ENCODE assay signal across 11 cellular contexts in the genomic region with DNA sequence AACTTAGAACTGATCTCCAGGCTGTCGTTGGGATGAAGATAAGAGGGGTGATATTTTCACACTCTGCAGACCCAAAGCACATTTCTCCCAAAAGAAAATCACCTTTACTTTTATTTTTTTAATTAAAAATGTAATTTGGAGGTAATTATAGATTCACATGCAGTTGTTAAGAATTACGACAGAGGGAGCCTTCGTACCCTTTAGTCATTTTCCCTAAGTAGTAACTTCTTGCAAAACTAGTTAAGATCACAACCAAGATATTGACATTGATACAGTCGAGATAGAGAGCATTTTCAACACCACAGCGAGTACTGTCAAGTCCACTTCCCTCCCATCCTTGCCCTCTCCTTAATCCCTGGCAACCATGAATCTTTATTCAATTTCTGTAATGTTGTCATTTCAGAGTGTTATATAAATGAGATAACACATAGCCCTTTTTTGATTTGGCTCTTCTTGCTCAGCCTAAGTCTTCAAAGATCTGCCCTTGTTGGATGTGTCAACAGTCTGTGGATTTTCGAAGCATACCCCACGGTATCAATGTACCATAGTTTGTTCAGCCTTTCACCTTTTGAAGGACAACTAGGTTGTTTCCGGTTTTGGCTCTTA. TPM values are rescaled to one million over a fixed set of nuclear protein-coding genes. Genes with fewer than 3 reads are reported as not detected.
DNase-seq lines count a peak whose midpoint lies in the region; ATAC-seq and TF ChIP-seq lines count a peak whose summit lies in the region.
"Had no signal": no experiment of that assay in that cellular context is flagged by ENCODE, and none has a peak within 500 bp of the region (broad histone marks: within the 10 kb centered on the region; RNA-seq: fewer than 3 reads in every experiment).

No MANE protein-coding gene starts in this region.

- no peak overlapping the region for H3K9ac ChIP-seq in adipocyte (ENCODE audit: low read length)

- ATAC-seq in left lung = peak; percentile 34
- ATAC-seq in activated naive CD4-positive, alpha-beta T cell treated with anti-CD3 and anti-CD28 coated beads, Interleukin-2, amount 50 U/mL, for 72 hours = no peak
- no peak for ATAC-seq in GM21529 (IDR thresholded peaks at IDR 0.05; ENCODE audit: unreplicated experiment)
- no peak for ATAC-seq in HG03565 (IDR thresholded peaks at IDR 0.05; ENCODE audit: unreplicated experiment)
- ATAC-seq: body of pancreas; naive thymus-derived CD8-positive, alpha-beta T cell had no signal

- no peaks in the 10 kb centered on the region for H3K4me1 Mint-ChIP-seq in CD14-positive monocyte
- H3K4me1 Mint-ChIP-seq: naive thymus-derived CD8-positive, alpha-beta T cell had no signal

- no peaks in the 10 kb centered on the region for H3K9me3 Mint-ChIP-seq in CD14-positive monocyte
- H3K9me3 Mint-ChIP-seq in activated naive CD4-positive, alpha-beta T cell treated with anti-CD3 and anti-CD28 coated beads, Interleukin-2, amount 50 U/mL, for 72 hours = no peaks in the 10 kb centered on the region
- H3K9me3 Mint-ChIP-seq: naive thymus-derived CD8-positive, alpha-beta T cell had no signal

- H3K27me3 ChIP-seq in adipocyte (replicated peaks; ENCODE audit: control insufficient read depth, insufficient read depth, low read length) (peaks cover 6% of the 10 kb centered on the region), left lung (peaks cover 0 to 4% of the 10 kb centered on the region in 2 donors)
- H3K27me3 ChIP-seq: body of pancreas had no signal

- H3K27ac ChIP-seq in left lung = no peak overlapping the region
- H3K27ac ChIP-seq: body of pancreas had no signal

- TF ChIP-seq EP300 in Ishikawa (IDR thresholded peaks at IDR 0.05; ENCODE audit: borderline replicate concordance) = no peak

- no peak for DNase-seq in CD14-positive monocyte (ENCODE audit: low spot score)
- DNase-seq in adipocyte (ENCODE audit: low read depth) = peak; percentile 81
- DNase-seq in left lung = no peak
- no peak for DNase-seq in activated naive CD4-positive, alpha-beta T cell treated with anti-CD3 and anti-CD28 coated beads, Interleukin-2, amount 50 U/mL, for 72 hours (ENCODE audit: low spot score in 2 of 2)
- DNase-seq in KG1 (lab: John Stamatoyannopoulos, UW) = no peak
- DNase-seq: body of pancreas, Right ventricle myocardium superior had no signal

- TF ChIP-seq CTCF in CD14-positive monocyte (IDR thresholded peaks at IDR 0.05) (peak; percentile 35), left lung (IDR thresholded peaks at IDR 0.05) (peak in 1 of 2 donors; percentile 26)

- H3K27me3 Mint-ChIP-seq in CD14-positive monocyte (ENCODE audit: low read depth in 3 of 3) = peaks cover 2 to 11% (median 3%) of the 10 kb centered on the region in 3 donors

- H3K9me3 ChIP-seq in adipocyte (ENCODE audit: control insufficient read depth, low read length) (no peaks in the 10 kb centered on the region), left lung (no peaks in the 10 kb centered on the region)
- H3K9me3 ChIP-seq: body of pancreas had no signal

- H3K36me3 ChIP-seq in adipocyte (ENCODE audit: control insufficient read depth, insufficient read depth, low read length, severe bottlenecking) (no peaks in the 10 kb centered on the region), left lung (no peaks in the 10 kb centered on the region)

- no peak overlapping the region for H3K27ac Mint-ChIP-seq in CD14-positive monocyte
- H3K27ac Mint-ChIP-seq in activated naive CD4-positive, alpha-beta T cell treated with anti-CD3 and anti-CD28 coated beads, Interleukin-2, amount 50 U/mL, for 72 hours = no peak overlapping the region
- H3K27ac Mint-ChIP-seq: naive thymus-derived CD8-positive, alpha-beta T cell had no signal

- peak; percentile 59 for TF ChIP-seq RAD21 in Ishikawa (IDR thresholded peaks at IDR 0.05; ENCODE audit: low read depth)

- H3K4me3 ChIP-seq in adipocyte (ENCODE audit: low read length) (no peak overlapping the region), left lung (no peak overlapping the region)
- H3K4me3 ChIP-seq: body of pancreas had no signal

- H3K4me1 ChIP-seq in adipocyte (ENCODE audit: control insufficient read depth, insufficient read depth, low read length) = no peaks in the 10 kb centered on the region
- H3K4me1 ChIP-seq in left lung = no peaks in the 10 kb centered on the region
- H3K4me1 ChIP-seq: body of pancreas had no signal

- no peaks in the 10 kb centered on the region for H3K36me3 Mint-ChIP-seq in CD14-positive monocyte
- H3K36me3 Mint-ChIP-seq in activated naive CD4-positive, alpha-beta T cell treated with anti-CD3 and anti-CD28 coated beads, Interleukin-2, amount 50 U/mL, for 72 hours = no peaks in the 10 kb centered on the region
- H3K36me3 Mint-ChIP-seq: naive thymus-derived CD8-positive, alpha-beta T cell had no signal

- H3K4me3 Mint-ChIP-seq in CD14-positive monocyte = no peak overlapping the region
- H3K4me3 Mint-ChIP-seq: naive thymus-derived CD8-positive, alpha-beta T cell had no signal

- intact Hi-C loops in CD14-positive monocyte (cut with micrococcal nuclease) = no loop called here
- intact Hi-C loops in left lung (cut with DNase I) = no loop called here

TF ChIP-seq in Ishikawa, 13 proteins besides CTCF, POLR2A, EP300 and RAD21:
- TF ChIP-seq TAF1 (IDR thresholded peaks at IDR 0.05; ENCODE audit: low read depth) = no peak
- no peak for TF ChIP-seq FOXM1 (IDR thresholded peaks at IDR 0.05; ENCODE audit: borderline replicate concordance, low read depth)
- TF ChIP-seq TEAD4 (IDR thresholded peaks at IDR 0.05) = no peak
- no peak for TF ChIP-seq NFIC (IDR thresholded peaks at IDR 0.05)
- TF ChIP-seq REST (IDR thresholded peaks at IDR 0.05; ENCODE audit: low read depth) = no peak
- TF ChIP-seq TCF12 (IDR thresholded peaks at IDR 0.05; ENCODE audit: low read depth) = no peak
- TF ChIP-seq MAX (IDR thresholded peaks at IDR 0.05) = no peak
- TF ChIP-seq CEBPB (IDR thresholded peaks at IDR 0.05) = no peak
- TF ChIP-seq, protein P1, sequence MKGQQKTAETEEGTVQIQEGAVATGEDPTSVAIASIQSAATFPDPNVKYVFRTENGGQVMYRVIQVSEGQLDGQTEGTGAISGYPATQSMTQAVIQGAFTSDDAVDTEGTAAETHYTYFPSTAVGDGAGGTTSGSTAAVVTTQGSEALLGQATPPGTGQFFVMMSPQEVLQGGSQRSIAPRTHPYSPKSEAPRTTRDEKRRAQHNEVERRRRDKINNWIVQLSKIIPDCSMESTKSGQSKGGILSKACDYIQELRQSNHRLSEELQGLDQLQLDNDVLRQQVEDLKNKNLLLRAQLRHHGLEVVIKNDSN (IDR thresholded peaks at IDR 0.05) = no peak
- no peak for TF ChIP-seq CREB1 (IDR thresholded peaks at IDR 0.05; ENCODE audit: low read depth)
- TF ChIP-seq ZBTB7A (IDR thresholded peaks at IDR 0.05; ENCODE audit: low read depth) = no peak
- no peak for TF ChIP-seq YY1 (IDR thresholded peaks at IDR 0.05; ENCODE audit: low read depth)
- no peak for TF ChIP-seq EGR1 (IDR thresholded peaks at IDR 0.05)

RNA-seq across cellular contexts. Expression of gene DNAH10, which starts 39.6 kb away (rescaled TPM):
- not detected for polyA plus RNA-seq in CD14-positive monocyte
- total RNA-seq in left lung = 1 to 10 TPM in 1 of 2 donors, under 1 TPM in 1; 0.79 to 4.0 TPM
- 1 to 10 TPM in 1 of 2 donors, under 1 TPM in 1; 0.27 to 1.0 TPM for total RNA-seq in activated naive CD4-positive, alpha-beta T cell treated with anti-CD3 and anti-CD28 coated beads, Interleukin-2, amount 50 U/mL, for 72 hours
